In genomic region chr3:152272771-152273242, GRCh38 we compare ENCODE assay signal across 8 cellular contexts. TPM values are rescaled to one million over a fixed set of nuclear protein-coding genes. Genes with fewer than 3 reads are reported as not detected.
A peak's percentile ranks its signal among the peaks of the same experiment; 100 is the strongest.
DNase-seq lines count a peak whose midpoint lies in the region; ATAC-seq, FAIRE-seq and TF ChIP-seq lines count a peak whose summit lies in the region.

No MANE protein-coding gene starts in this region.

- H3K4me1 ChIP-seq in DOHH2 (ENCODE audit: control insufficient read depth, low read length) (peaks cover 71% of the 10 kb centered on the region), OCI-LY1 (ENCODE audit: insufficient read depth, low read length, severe bottlenecking) (peaks cover 76% of the 10 kb centered on the region), rectal smooth muscle tissue (ENCODE audit: control insufficient read depth, insufficient read depth, low read length) (peaks cover 26% of the 10 kb centered on the region)

- H3K9ac ChIP-seq in OCI-LY1 (ENCODE audit: low read length) = peak overlapping the region; percentile 95
- H3K9ac ChIP-seq in rectal smooth muscle tissue (ENCODE audit: low read length) = no peak overlapping the region

- H3K79me2 ChIP-seq in DOHH2 (ENCODE audit: control insufficient read depth, low read length) (peaks cover 96% of the 10 kb centered on the region), OCI-LY1 (ENCODE audit: insufficient read depth, low read length) (peaks cover 90% of the 10 kb centered on the region)

- H3K4me3 ChIP-seq in DOHH2 (ENCODE audit: low read length) (peak overlapping the region; percentile 95), OCI-LY1 (ENCODE audit: low read depth, low read length, poor library complexity, severe bottlenecking) (peak overlapping the region; percentile 88), bronchial epithelial cell (ENCODE audit: low read depth, low read length) (no peak overlapping the region), rectal smooth muscle tissue (ENCODE audit: low read length) (peak overlapping the region; percentile 44)

- H3K36me3 ChIP-seq in DOHH2 (ENCODE audit: control insufficient read depth, low read length) (peaks cover 68% of the 10 kb centered on the region), OCI-LY1 (ENCODE audit: insufficient read depth, low read length) (peaks cover 38% of the 10 kb centered on the region), bronchial epithelial cell (ENCODE audit: control insufficient read depth, insufficient read depth, low read length) (no peaks in the 10 kb centered on the region), rectal smooth muscle tissue (ENCODE audit: control insufficient read depth, insufficient read depth, low read length) (no peaks in the 10 kb centered on the region)

- H3K27me3 ChIP-seq in DOHH2 (ENCODE audit: control insufficient read depth, low read length) (no peaks in the 10 kb centered on the region), OCI-LY1 (ENCODE audit: insufficient read depth, low read length) (no peaks in the 10 kb centered on the region), bronchial epithelial cell (ENCODE audit: control insufficient read depth, insufficient read depth, low read length) (no peaks in the 10 kb centered on the region), rectal smooth muscle tissue (ENCODE audit: control insufficient read depth, insufficient read depth, low read length) (no peaks in the 10 kb centered on the region)

- H3K27ac ChIP-seq in DOHH2 (ENCODE audit: low read depth, low read length) (no peak overlapping the region), OCI-LY1 (ENCODE audit: low read depth, low read length, poor library complexity, severe bottlenecking) (peak overlapping the region; percentile 1), rectal smooth muscle tissue (ENCODE audit: low read depth, low read length) (peak overlapping the region; percentile 99)

- H3F3A ChIP-seq in DOHH2 (ENCODE audit: control insufficient read depth, insufficient read depth) = peaks cover 11% of the 10 kb centered on the region
- H3F3A ChIP-seq in OCI-LY1 (ENCODE audit: insufficient read depth, low read length) = no peaks in the 10 kb centered on the region

- no peak overlapping the region for H2AFZ ChIP-seq in OCI-LY1 (ENCODE audit: low read length)

- peak; percentile 70 for DNase-seq in bronchial epithelial cell (ENCODE audit: low read depth)
- DNase-seq in SK-N-DZ (ENCODE audit: low spot score) = no peak
- no peak for DNase-seq in mesenteric fat pad (ENCODE audit: low spot score)

- ATAC-seq in GM21515 (IDR thresholded peaks at IDR 0.05; ENCODE audit: unreplicated experiment) (no peak), GM18909 (IDR thresholded peaks at IDR 0.05; ENCODE audit: poor library complexity, unreplicated experiment) (no peak)

- no peak for TF ChIP-seq CTCF in DOHH2 (IDR thresholded peaks at IDR 0.05; ENCODE audit: low read depth, low read length, poor library complexity, severe bottlenecking)
- no peak for TF ChIP-seq CTCF in OCI-LY1 (IDR thresholded peaks at IDR 0.05; ENCODE audit: low read length)
- TF ChIP-seq CTCF in bronchial epithelial cell (IDR thresholded peaks at IDR 0.05; ENCODE audit: insufficient read depth, low read length, severe bottlenecking) = no peak

- FAIRE-seq in bronchial epithelial cell (lab: Jason Lieb, UNC) = no peak

- H3K4me2 ChIP-seq in DOHH2 (ENCODE audit: low read length) (peak overlapping the region; percentile 88), OCI-LY1 (ENCODE audit: low read length) (peak overlapping the region; percentile 80)

- H3K9me2 ChIP-seq in DOHH2 (replicated peaks; ENCODE audit: control insufficient read depth, low read length) (no peaks in the 10 kb centered on the region), OCI-LY1 (ENCODE audit: low read depth, low read length) (no peaks in the 10 kb centered on the region)

- H3K9me3 ChIP-seq in DOHH2 (ENCODE audit: control insufficient read depth, insufficient read depth, low read length) (no peaks in the 10 kb centered on the region), OCI-LY1 (ENCODE audit: low read length) (no peaks in the 10 kb centered on the region)

- H4K20me1 ChIP-seq in DOHH2 (ENCODE audit: control insufficient read depth, insufficient read depth, low read depth, low read length) (peaks cover 38% of the 10 kb centered on the region), OCI-LY1 (ENCODE audit: insufficient read depth, low read length) (0 out of 2 replicates have a peak, but pooled peaks cover 3% of the 10 kb centered on the region)

RNA-seq across cellular contexts. Expression of gene MBNL1, which starts 4.1 kb away (rescaled TPM):
- total RNA-seq in bronchial epithelial cell (54.8 and 79.5 TPM in 2 replicates), mesenteric fat pad (284 TPM)
- polyA plus RNA-seq in SK-N-DZ (2014; cell fraction: cytosol; rRNA removed) = 11.7 and 12.0 TPM in 2 replicates
- polyA plus RNA-seq in SK-N-DZ (2014; cell fraction: nucleus; rRNA removed) = 20.1 TPM in 2 replicates
